In the genomic region with DNA sequence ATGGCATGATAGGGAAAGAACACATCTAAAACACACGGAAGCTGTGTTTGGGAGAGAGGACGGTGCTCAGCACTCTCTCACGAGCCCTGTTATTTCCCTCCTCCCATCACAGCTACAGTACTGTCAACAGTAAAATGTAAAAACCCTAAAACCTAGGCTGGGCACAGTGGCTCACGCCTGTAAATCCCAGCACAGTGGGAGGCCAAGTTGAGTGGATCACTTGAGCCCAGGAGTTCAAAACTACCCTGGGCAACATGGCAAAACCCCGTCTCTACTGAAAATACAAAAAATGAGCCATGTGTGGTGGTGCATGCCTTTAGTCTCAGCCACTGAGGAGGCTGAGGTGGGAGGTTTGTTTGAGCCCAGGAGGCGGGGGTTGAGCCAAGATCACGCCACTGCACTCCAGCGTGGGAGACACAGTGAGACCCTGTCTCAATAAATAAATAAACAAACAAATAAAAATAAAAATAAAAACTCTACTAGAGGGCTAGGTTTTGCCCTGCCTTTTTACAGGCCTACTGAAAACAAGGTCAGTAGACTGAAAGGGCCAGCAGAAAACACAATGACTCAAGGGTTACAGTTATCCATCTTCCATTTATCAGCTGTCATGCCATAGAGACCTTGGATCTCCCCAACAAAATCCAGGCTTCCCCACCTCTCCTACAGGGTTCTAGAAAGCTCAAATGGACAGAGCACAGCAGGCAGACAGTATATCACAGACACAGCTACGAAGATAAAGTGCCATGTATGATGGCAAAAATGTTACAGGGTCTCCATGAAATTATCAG, we compare ENCODE assay signal across 18 cellular contexts. TPM values are rescaled to one million over a fixed set of nuclear protein-coding genes. Genes with fewer than 3 reads are reported as not detected.
DNase-seq lines count a peak whose midpoint lies in the region; ATAC-seq lines count a peak whose summit lies in the region.
"Had no signal": no experiment of that assay in that cellular context is flagged by ENCODE, and none has a peak within 500 bp of the region (broad histone marks: within the 10 kb centered on the region; RNA-seq: fewer than 3 reads in every experiment).

No MANE protein-coding gene starts in this region.

- H3K27ac Mint-ChIP-seq in stimulated activated naive CD8-positive, alpha-beta T cell treated with anti-CD3 and anti-CD28 coated beads, Interleukin-15, Interleukin-2, amounts not matched to agents 100 ng/mL and 50 ng/mL, for 24 hours: peak overlapping the region; percentile 98
- peak overlapping the region; percentile 97 for H3K27ac Mint-ChIP-seq in activated naive CD8-positive, alpha-beta T cell

- no peaks in the 10 kb centered on the region for H3K27me3 Mint-ChIP-seq in stimulated activated naive CD8-positive, alpha-beta T cell treated with anti-CD3 and anti-CD28 coated beads, Interleukin-15, Interleukin-2, amounts not matched to agents 100 ng/mL and 50 ng/mL, for 24 hours
- H3K27me3 Mint-ChIP-seq in activated naive CD8-positive, alpha-beta T cell: no peaks in the 10 kb centered on the region

- peak overlapping the region; percentile 84 for H3K4me3 Mint-ChIP-seq in stimulated activated naive CD8-positive, alpha-beta T cell treated with anti-CD3 and anti-CD28 coated beads, Interleukin-15, Interleukin-2, amounts not matched to agents 100 ng/mL and 50 ng/mL, for 24 hours
- H3K4me3 Mint-ChIP-seq in activated naive CD8-positive, alpha-beta T cell: peak overlapping the region; percentile 84

- ATAC-seq in stimulated activated naive CD8-positive, alpha-beta T cell treated with anti-CD3 and anti-CD28 coated beads, Interleukin-15, Interleukin-2, amounts not matched to agents 100 U/mL and 50 U/mL, for 24 hours: no peak
- no peak for ATAC-seq in HG03439 (IDR thresholded peaks at IDR 0.05; ENCODE audit: unreplicated experiment)
- no peak for ATAC-seq in GM21619 (IDR thresholded peaks at IDR 0.05; ENCODE audit: unreplicated experiment)
- ATAC-seq: body of pancreas, Panc1, SK-N-SH treated with all-trans-retinoic acid at 6 μM for 48 hours had no signal

- no peak for DNase-seq in stimulated activated naive CD8-positive, alpha-beta T cell treated with anti-CD3 and anti-CD28 coated beads, Interleukin-15, Interleukin-2, amounts not matched to agents 100 U/mL and 50 U/mL, for 24 hours
- DNase-seq in NCI-H524 (lab: John Stamatoyannopoulos, UW) (no peak), kidney tubule cell (ENCODE audit: low spot score) (no peak)
- DNase-seq: body of pancreas; left ventricle myocardium inferior; MM.1S; NCI-H2081; stimulated activated CD4-positive, alpha-beta T cell treated with anti-CD3 and anti-CD28 coated beads, Interleukin-1b, Interleukin-23, amount 100 ng/mL, for 48 hours; transverse colon had no signal

- H3K36me3 ChIP-seq in mesodermal cell (ENCODE audit: control insufficient read depth, insufficient read depth, low read length): no peaks in the 10 kb centered on the region
- H3K36me3 ChIP-seq: left ventricle myocardium inferior, right atrium auricular region, transverse colon had no signal

- H3K27ac ChIP-seq in mesodermal cell (ENCODE audit: low read depth, low read length, severe bottlenecking): peak overlapping the region; percentile 4
- H3K27ac ChIP-seq: right atrium auricular region, VCaP had no signal

- peaks cover 46% of the 10 kb centered on the region for H3K36me3 Mint-ChIP-seq in stimulated activated naive CD8-positive, alpha-beta T cell treated with anti-CD3 and anti-CD28 coated beads, Interleukin-15, Interleukin-2, amounts not matched to agents 100 ng/mL and 50 ng/mL, for 24 hours (ENCODE audit: low read depth)
- peaks cover 14% of the 10 kb centered on the region for H3K36me3 Mint-ChIP-seq in activated naive CD8-positive, alpha-beta T cell

- peaks cover 3% of the 10 kb centered on the region for H3K4me1 ChIP-seq in mesodermal cell (ENCODE audit: control insufficient read depth, insufficient read depth, low read length, poor library complexity, severe bottlenecking)

- peaks cover 99% of the 10 kb centered on the region for H3K4me1 Mint-ChIP-seq in stimulated activated naive CD8-positive, alpha-beta T cell treated with anti-CD3 and anti-CD28 coated beads, Interleukin-15, Interleukin-2, amounts not matched to agents 100 ng/mL and 50 ng/mL, for 24 hours (ENCODE audit: low read depth)
- peaks cover 98% of the 10 kb centered on the region for H3K4me1 Mint-ChIP-seq in activated naive CD8-positive, alpha-beta T cell (ENCODE audit: low read depth)

- 69 to 88% methylated on average over 1 to 2 of the region's 9 CpGs for WGBS in mesodermal cell (ENCODE audit: insufficient coverage in 2 of 2), 2 experiments

- no peaks in the 10 kb centered on the region for H3K9me3 ChIP-seq in mesodermal cell (ENCODE audit: control insufficient read depth, low read length)
- H3K9me3 ChIP-seq: body of pancreas, left ventricle myocardium inferior, right atrium auricular region, transverse colon had no signal

- peaks cover 3% of the 10 kb centered on the region for H3K9me3 Mint-ChIP-seq in stimulated activated naive CD8-positive, alpha-beta T cell treated with anti-CD3 and anti-CD28 coated beads, Interleukin-15, Interleukin-2, amounts not matched to agents 100 ng/mL and 50 ng/mL, for 24 hours
- no peaks in the 10 kb centered on the region for H3K9me3 Mint-ChIP-seq in activated naive CD8-positive, alpha-beta T cell (ENCODE audit: low read depth)

- H3K4me3 ChIP-seq in mesodermal cell (ENCODE audit: extremely low read depth, insufficient read depth, low read length, poor library complexity, severe bottlenecking): no peak overlapping the region
- H3K4me3 ChIP-seq: body of pancreas, left ventricle myocardium inferior, right atrium auricular region, transverse colon had no signal

RNA-seq across cellular contexts. Expression of a gene that starts 54.6 kb away (rescaled TPM):
- 19.2 TPM for polyA plus RNA-seq in mesodermal cell (2013, experiment 1 of 2)
- polyA plus RNA-seq in mesodermal cell (2013, experiment 2 of 2): 16.7 TPM
